ENCODE assay signal across 8 cellular contexts in genomic region chr9:124860582-124861341, GRCh38. TPM values are rescaled to one million over a fixed set of nuclear protein-coding genes. Genes with fewer than 3 reads are reported as not detected.
DNase-seq lines count a peak whose midpoint lies in the region; ATAC-seq and TF ChIP-seq lines count a peak whose summit lies in the region.

No MANE protein-coding gene starts in this region.

- peaks cover 11% of the 10 kb centered on the region for H3K23me2 ChIP-seq in H9 (ENCODE audit: insufficient read length, low read depth, low read length, poor library complexity, severe bottlenecking)

- H2AFZ ChIP-seq in H9 (ENCODE audit: low read length) = no peak overlapping the region

- no CpG with 5 or more reads among the region's 12 CpGs for WGBS in H9 (ENCODE audit: extremely low coverage, insufficient read length, low lambda C conversion rate)
- WGBS in gastroesophageal sphincter (ENCODE audit: low coverage in 1 of 2), 2 donors = 13 to 20% methylated on average over 3 to 5 of the region's 12 CpGs

- H3K27ac Mint-ChIP-seq in H9 = peak overlapping the region; percentile 97 to 98 (median 98)

- H2BK5ac ChIP-seq in H9 (ENCODE audit: insufficient read length, low read length) = no peak overlapping the region

- no peak overlapping the region for H3T11ph ChIP-seq in H9 (ENCODE audit: low read length)

- no peak overlapping the region for H2BK20ac ChIP-seq in H9 (ENCODE audit: low read depth, low read length, poor library complexity, severe bottlenecking)

- ATAC-seq in gastroesophageal sphincter = no peak
- ATAC-seq in HG03108 (IDR thresholded peaks at IDR 0.05; ENCODE audit: unreplicated experiment) = no peak

- H3K27ac ChIP-seq in H9 (ENCODE audit: insufficient read length, low read depth, low read length) (no peak overlapping the region), WERI-Rb-1 (peak overlapping the region; percentile 94), gastroesophageal sphincter (peak overlapping the region in 3 of 4 donors; percentile 91 to 92 (median 91))

- H3K36me3 Mint-ChIP-seq in H9 (ENCODE audit: insufficient read depth in 1 of 3, low read depth in 3 of 3) = peaks cover 39 to 49% (median 44%) of the 10 kb centered on the region in 3 experiments

- peaks cover 59% of the 10 kb centered on the region for H3K36me3 ChIP-seq in WERI-Rb-1
- peaks cover 0 to 48% of the 10 kb centered on the region in 2 donors for H3K36me3 ChIP-seq in gastroesophageal sphincter
- peaks cover 53% of the 10 kb centered on the region for H3K36me3 ChIP-seq in skeletal muscle satellite cell (ENCODE audit: insufficient read depth, low read length)

- no peak overlapping the region for H2AK5ac ChIP-seq in H9 (ENCODE audit: insufficient read length, low read length)

- peaks cover 20% of the 10 kb centered on the region; the same call in 1 of the 2 replicates for H3K79me2 ChIP-seq in H9 (ENCODE audit: insufficient read depth, low read length)

- H3K79me1 ChIP-seq in H9 (ENCODE audit: insufficient read depth, low read depth, low read length, poor library complexity, severe bottlenecking) = peaks cover 4% of the 10 kb centered on the region

- peak overlapping the region; percentile 93 to 98 for H3K4me3 Mint-ChIP-seq in H9

- no peak overlapping the region for H2BK120ac ChIP-seq in H9 (ENCODE audit: low read depth, low read length, poor library complexity, severe bottlenecking)

- H3K27me3 ChIP-seq in H9 (ENCODE audit: insufficient read depth, low read length) = no peaks in the 10 kb centered on the region
- no peaks in the 10 kb centered on the region for H3K27me3 ChIP-seq in WERI-Rb-1 (ENCODE audit: insufficient read depth, low read depth, severe bottlenecking)
- H3K27me3 ChIP-seq in gastroesophageal sphincter = no peaks in the 10 kb centered on the region
- no peaks in the 10 kb centered on the region for H3K27me3 ChIP-seq in skeletal muscle satellite cell (ENCODE audit: control insufficient read depth, insufficient read depth, low read length)

- H4K5ac ChIP-seq in H9 (ENCODE audit: insufficient read length, low read depth, low read length) = peak overlapping the region; percentile 10

- H3K9ac ChIP-seq in H9 (ENCODE audit: extremely low read depth, insufficient read length, low read length) (peak overlapping the region; percentile 94), skeletal muscle satellite cell (ENCODE audit: low read depth, low read length) (peak overlapping the region; percentile 99)

- H3K9me3 ChIP-seq in H9 (ENCODE audit: control insufficient read depth, low read depth, low read length) (no peaks in the 10 kb centered on the region), WERI-Rb-1 (ENCODE audit: severe bottlenecking) (no peaks in the 10 kb centered on the region), gastroesophageal sphincter (no peaks in the 10 kb centered on the region), skeletal muscle satellite cell (replicated peaks; ENCODE audit: low read length) (no peaks in the 10 kb centered on the region)

- H3K14ac ChIP-seq in H9 (ENCODE audit: insufficient read depth, low read length) = peak overlapping the region; percentile 42

- no peak overlapping the region for H4K8ac ChIP-seq in H9 (replicated peaks; ENCODE audit: insufficient read length, low read depth, low read length)

- TF ChIP-seq CTCF in H9 (conservative IDR thresholded peaks at IDR 0.05) (no peak), WERI-Rb-1 (IDR thresholded peaks at IDR 0.05; ENCODE audit: low read depth, low read length) (no peak), gastroesophageal sphincter (IDR thresholded peaks at IDR 0.05) (no peak)

- 0 out of 2 replicates have a peak, but pooled peaks cover 5% of the 10 kb centered on the region for H3K4me1 ChIP-seq in H9 (ENCODE audit: insufficient read depth, low read length)
- H3K4me1 ChIP-seq in gastroesophageal sphincter = peaks cover 0 to 41% (median 13%) of the 10 kb centered on the region in 3 donors
- H3K4me1 ChIP-seq in skeletal muscle satellite cell (ENCODE audit: control insufficient read depth, insufficient read depth, low read length) = peaks cover 23% of the 10 kb centered on the region

- H3K23ac ChIP-seq in H9 (ENCODE audit: insufficient read length, low read depth, low read length) = no peak overlapping the region

- peaks cover 14 to 25% of the 10 kb centered on the region in 2 experiments for H3K4me1 Mint-ChIP-seq in H9

- no peak for DNase-seq in H9
- no peak for DNase-seq in WERI-Rb-1
- DNase-seq in dedifferentiated amniotic fluid mesenchymal stem cell (ENCODE audit: extremely low spot score) = no peak
- no peak for DNase-seq in NCI-H1436 treated with DMSO at 0.1 percent for 48 hours (lab: John Stamatoyannopoulos, UW)
- DNase-seq in AG08395 (ENCODE audit: low spot score) = no peak

- no peak overlapping the region for H3K18ac ChIP-seq in H9 (ENCODE audit: insufficient read length, low read depth, low read length)

- H3K4ac ChIP-seq in H9 (ENCODE audit: low read depth, low read length) = no peak overlapping the region; the same call in 1 of the 2 replicates

- H4K20me1 ChIP-seq in H9 (ENCODE audit: control insufficient read depth, insufficient read depth, insufficient read length) = no peaks in the 10 kb centered on the region

- peak overlapping the region; percentile 53 for H4K91ac ChIP-seq in H9 (ENCODE audit: insufficient read length, low read depth, low read length)

- peak overlapping the region; percentile 78 for H3K4me2 ChIP-seq in H9 (ENCODE audit: insufficient read depth, insufficient read length, low read length)
- H3K4me2 ChIP-seq in skeletal muscle satellite cell (ENCODE audit: low read length) = peak overlapping the region; percentile 99

- H2BK12ac ChIP-seq in H9 (ENCODE audit: insufficient read length, low read depth, low read length) = no peak overlapping the region

- no peak for TF ChIP-seq EP300 in gastroesophageal sphincter (IDR thresholded peaks at IDR 0.05)

- no peak for TF ChIP-seq POLR2A in gastroesophageal sphincter (IDR thresholded peaks at IDR 0.05)

- H3K9me3 Mint-ChIP-seq in H9 = no peaks in the 10 kb centered on the region; a peak in 1 of 5 replicates

- no peak overlapping the region for H2BK15ac ChIP-seq in H9 (ENCODE audit: low read depth, low read length)

- H3K27me3 Mint-ChIP-seq in H9 (ENCODE audit: low read depth) = no peaks in the 10 kb centered on the region

- H3K4me3 ChIP-seq in WERI-Rb-1 (ENCODE audit: low read depth, low read length) (peak overlapping the region; percentile 98), gastroesophageal sphincter (peak overlapping the region; percentile 63 to 84), skeletal muscle satellite cell (ENCODE audit: low read length) (peak overlapping the region; percentile 97)

- no peak overlapping the region for H3K56ac ChIP-seq in H9 (ENCODE audit: insufficient read length, low read depth, low read length)

RNA-seq across cellular contexts. Expression of gene RPL35, which starts 1.0 kb away (rescaled TPM):
- 1,840 and 1,901 TPM in 2 replicates for total RNA-seq in H9 (2021)
- 1,000 to 10,000 TPM; 1,026 to 2,785 (median 2,065) TPM for total RNA-seq in gastroesophageal sphincter
- total RNA-seq in skeletal muscle satellite cell (2012; rRNA removed) = 2,748 and 3,436 TPM in 2 replicates

RNA-seq across cellular contexts. Expression of gene ARPC5L, which starts 1.2 kb away (rescaled TPM):
- total RNA-seq in H9 (2021) = 67.7 and 68.9 TPM in 2 replicates
- 10 to 100 TPM; 19.9 to 27.6 (median 20.3) TPM for total RNA-seq in gastroesophageal sphincter
- 16.8 and 19.5 TPM in 2 replicates for total RNA-seq in skeletal muscle satellite cell (2012; rRNA removed)

RNA-seq across cellular contexts. Expression of gene WDR38, which starts 7.5 kb away (rescaled TPM):
- total RNA-seq in H9 (2021) (not detected in 2 replicates), gastroesophageal sphincter (not detected)
- not detected in 2 replicates for total RNA-seq in skeletal muscle satellite cell (2012; rRNA removed)
